In the genomic region with DNA sequence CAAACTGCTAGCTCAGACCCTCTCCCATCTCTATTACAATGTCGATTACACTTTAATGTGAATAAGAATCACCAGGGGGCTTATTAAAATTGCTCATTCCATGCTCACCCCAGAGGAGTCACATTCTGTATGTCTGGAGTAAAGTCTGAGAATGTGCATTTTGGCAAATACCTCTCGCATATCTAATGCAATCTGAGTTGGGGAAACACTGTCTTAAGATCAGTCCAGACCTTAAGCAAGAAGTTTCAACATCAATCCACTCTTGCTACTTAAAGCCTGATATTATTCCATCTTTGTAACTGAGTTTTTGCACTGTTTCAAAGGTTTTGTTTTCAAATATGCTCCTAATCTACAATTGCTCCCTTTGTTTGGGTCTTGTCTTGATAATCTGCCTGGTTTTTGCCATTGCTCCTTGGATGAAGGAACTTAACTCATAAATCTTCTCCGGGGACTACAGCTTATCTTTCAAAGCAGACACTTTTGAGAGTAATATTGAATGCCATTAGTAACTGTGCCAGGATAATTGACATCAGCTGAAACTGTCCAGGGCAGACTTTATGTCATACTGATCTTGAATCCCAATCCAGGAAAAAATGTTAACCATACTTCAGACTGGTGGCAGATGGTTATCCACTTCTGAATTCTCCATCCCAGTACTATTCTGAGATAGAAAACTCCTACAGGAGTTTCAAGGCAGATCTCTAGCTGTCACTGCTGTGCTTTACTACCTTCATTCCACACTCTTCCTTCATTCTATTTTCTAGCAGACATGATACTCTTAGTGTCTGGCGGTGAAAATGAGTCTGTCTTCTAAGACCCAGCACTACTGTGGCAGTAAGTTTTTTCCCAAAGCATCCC, we compare ENCODE assay signal across 18 cellular contexts.
"Had no signal": no experiment of that assay in that cellular context is flagged by ENCODE, and none has a peak within 500 bp of the region (broad histone marks: within the 10 kb centered on the region; RNA-seq: fewer than 3 reads in every experiment).

No MANE protein-coding gene starts in this region.

- H3K27me3 Mint-ChIP-seq: activated CD4-positive, alpha-beta T cell treated with anti-CD3 and anti-CD28 coated beads, Interleukin-2, amount 10 ng/mL, durations not matched to agents 24 days and 14 days; stimulated activated memory B cell treated with anti-CD40 and anti-IgM and Interleukin-4, amounts not matched to agents 10 μg/mL and 1 μg/mL and 100 μg/mL, for 72 hours; type B pancreatic cell had no signal

- H3K27ac ChIP-seq: body of pancreas, colonic mucosa, esophagus muscularis mucosa, gastrocnemius medialis, heart left ventricle had no signal

- H3K27ac Mint-ChIP-seq: activated CD4-positive, alpha-beta T cell treated with anti-CD3 and anti-CD28 coated beads, Interleukin-2, amount 10 ng/mL, durations not matched to agents 24 days and 14 days; activated CD8-positive, alpha-beta T cell treated with anti-CD3 and anti-CD28 coated beads, Interleukin-2, amount 10 ng/mL, durations not matched to agents 7 days and 5 days; activated naive CD4-positive, alpha-beta T cell treated with anti-CD3 and anti-CD28 coated beads, Interleukin-2, amount 50 U/mL, for 72 hours; natural killer cell; stimulated activated memory B cell treated with anti-CD40 and anti-IgM and Interleukin-4, amounts not matched to agents 10 μg/mL and 1 μg/mL and 100 μg/mL, for 72 hours; type B pancreatic cell had no signal

- H3K27me3 ChIP-seq: body of pancreas, colonic mucosa, esophagus muscularis mucosa, gastrocnemius medialis, heart left ventricle had no signal

- ATAC-seq: activated CD8-positive, alpha-beta T cell treated with anti-CD3 and anti-CD28 coated beads, Interleukin-2, amount 10 ng/mL, durations not matched to agents 7 days and 5 days; activated naive CD4-positive, alpha-beta T cell treated with anti-CD3 and anti-CD28 coated beads, Interleukin-2, amount 50 U/mL, for 72 hours; body of pancreas; gastrocnemius medialis; heart left ventricle; left lobe of liver; natural killer cell; stimulated activated memory B cell treated with anti-CD40 and anti-IgM and Interleukin-4, amounts not matched to agents 10 μg/mL and 1 μg/mL and 100 μg/mL, for 72 hours had no signal

- H3K36me3 Mint-ChIP-seq: activated naive CD4-positive, alpha-beta T cell treated with anti-CD3 and anti-CD28 coated beads, Interleukin-2, amount 50 U/mL, for 72 hours; natural killer cell; stimulated activated memory B cell treated with anti-CD40 and anti-IgM and Interleukin-4, amounts not matched to agents 10 μg/mL and 1 μg/mL and 100 μg/mL, for 72 hours; type B pancreatic cell had no signal

- H3K4me3 ChIP-seq: body of pancreas, colonic mucosa, esophagus muscularis mucosa, gastrocnemius medialis, heart left ventricle had no signal

- H3K36me3 ChIP-seq: colonic mucosa, esophagus muscularis mucosa, gastrocnemius medialis, heart left ventricle had no signal

- H3K9me3 Mint-ChIP-seq: activated CD4-positive, alpha-beta T cell treated with anti-CD3 and anti-CD28 coated beads, Interleukin-2, amount 10 ng/mL, durations not matched to agents 24 days and 14 days; activated naive CD4-positive, alpha-beta T cell treated with anti-CD3 and anti-CD28 coated beads, Interleukin-2, amount 50 U/mL, for 72 hours; stimulated activated memory B cell treated with anti-CD40 and anti-IgM and Interleukin-4, amounts not matched to agents 10 μg/mL and 1 μg/mL and 100 μg/mL, for 72 hours had no signal

- H3K9me3 ChIP-seq: body of pancreas, colonic mucosa, esophagus muscularis mucosa, gastrocnemius medialis, heart left ventricle had no signal

- H3K4me3 Mint-ChIP-seq: activated CD4-positive, alpha-beta T cell treated with anti-CD3 and anti-CD28 coated beads, Interleukin-2, amount 10 ng/mL, durations not matched to agents 24 days and 14 days; activated CD8-positive, alpha-beta T cell treated with anti-CD3 and anti-CD28 coated beads, Interleukin-2, amount 10 ng/mL, durations not matched to agents 7 days and 5 days; natural killer cell; stimulated activated memory B cell treated with anti-CD40 and anti-IgM and Interleukin-4, amounts not matched to agents 10 μg/mL and 1 μg/mL and 100 μg/mL, for 72 hours; type B pancreatic cell had no signal

- H3K4me1 Mint-ChIP-seq: activated CD4-positive, alpha-beta T cell treated with anti-CD3 and anti-CD28 coated beads, Interleukin-2, amount 10 ng/mL, durations not matched to agents 24 days and 14 days; natural killer cell; stimulated activated memory B cell treated with anti-CD40 and anti-IgM and Interleukin-4, amounts not matched to agents 10 μg/mL and 1 μg/mL and 100 μg/mL, for 72 hours had no signal

- H3K4me1 ChIP-seq: body of pancreas, colonic mucosa, esophagus muscularis mucosa, gastrocnemius medialis, heart left ventricle had no signal

- DNase-seq: activated CD4-positive, alpha-beta T cell treated with anti-CD3 and anti-CD28 coated beads, Interleukin-2, amount 10 ng/mL, durations not matched to agents 24 days and 14 days; activated CD4-positive, CD25-positive, alpha-beta regulatory T cell; activated CD8-positive, alpha-beta memory T cell treated with anti-CD3 and anti-CD28 coated beads, Interleukin-2, amount 50 U/mL, for 4 hours; activated CD8-positive, alpha-beta T cell treated with anti-CD3 and anti-CD28 coated beads, Interleukin-2, amount 10 ng/mL, durations not matched to agents 7 days and 5 days; activated gamma-delta T cell; activated T-cell treated with anti-CD3 and anti-CD28 coated beads, Interleukin-2, amount 50 U/mL, for 48 hours; body of pancreas; central memory CD4-positive, alpha-beta T cell; colonic mucosa; gastrocnemius medialis; heart left ventricle; natural killer cell; occipital lobe had no signal
